Comparison of ENCODE assay signal across 1 cellular context in genomic region chr12:91986084-91986483, GRCh38.
TF ChIP-seq lines count a peak whose summit lies in the region.

No MANE protein-coding gene starts in this region.

TF ChIP-seq in GM23338, 12 proteins besides CTCF, POLR2A, EP300 and RAD21 (continued from another document):
- TF ChIP-seq ZNF462 (CRISPR knock-in tag; IDR thresholded peaks at IDR 0.05) (no peak), EZH2phosphoT487 (IDR thresholded peaks at IDR 0.05; ENCODE audit: unreplicated experiment) (no peak), JUNB (IDR thresholded peaks at IDR 0.05; ENCODE audit: unreplicated experiment) (no peak), ZNF114 (CRISPR knock-in tag; IDR thresholded peaks at IDR 0.05) (no peak), NANOG (IDR thresholded peaks at IDR 0.05; ENCODE audit: borderline replicate concordance) (no peak), EZH2 (IDR thresholded peaks at IDR 0.05; ENCODE audit: low read depth, unreplicated experiment) (no peak), CREB1 (CRISPR knock-in tag; IDR thresholded peaks at IDR 0.05; ENCODE audit: low read depth) (no peak), ETS1 (IDR thresholded peaks at IDR 0.05) (no peak), STAT1 (IDR thresholded peaks at IDR 0.05; ENCODE audit: unreplicated experiment) (no peak), ZNF331 (CRISPR knock-in tag; IDR thresholded peaks at IDR 0.05; ENCODE audit: low read depth) (no peak)
TF ChIP-seq in GM23338: peak in this region for 0.
